In genomic region chr7:128909605-128910568, GRCh38 we compare ENCODE assay signal across 7 cellular contexts. TPM values are rescaled to one million over a fixed set of nuclear protein-coding genes. Genes with fewer than 3 reads are reported as not detected.
DNase-seq lines count a peak whose midpoint lies in the region; ATAC-seq and TF ChIP-seq lines count a peak whose summit lies in the region.

No MANE protein-coding gene starts in this region.

- no peak for DNase-seq in chondrocyte (ENCODE audit: low spot score)
- DNase-seq in kidney glomerular epithelial cell (lab: John Stamatoyannopoulos, UW): peak; percentile 61
- DNase-seq in tibial artery: peak in 1 of 2 donors; percentile 62
- DNase-seq in activated CD4-positive, alpha-beta T cell treated with anti-CD3 and anti-CD28 coated beads for 1 hour: no peak
- no peak for DNase-seq in head of caudate nucleus

- H3K27ac Mint-ChIP-seq in chondrocyte (ENCODE audit: unreplicated experiment): peak overlapping the region; percentile 9

- peaks cover 20% of the 10 kb centered on the region for H3K27me3 Mint-ChIP-seq in chondrocyte (ENCODE audit: low read depth)

- H3K36me3 Mint-ChIP-seq in chondrocyte (ENCODE audit: low read depth): no peaks in the 10 kb centered on the region

- H3K36me3 ChIP-seq in HUES48 (ENCODE audit: control insufficient read depth, insufficient read depth, low read length) (no peaks in the 10 kb centered on the region), tibial artery (no peaks in the 10 kb centered on the region)

- H3K4me3 Mint-ChIP-seq in chondrocyte (ENCODE audit: unreplicated experiment): peak overlapping the region; percentile 75

- H3K27ac ChIP-seq in HUES48 (ENCODE audit: low read depth, low read length) (peak overlapping the region; percentile 37), tibial artery (no peak overlapping the region)

- H3K4me3 ChIP-seq in HUES48 (ENCODE audit: low read depth, low read length) (peak overlapping the region; percentile 61), tibial artery (peak overlapping the region; percentile 27 to 35)

- ATAC-seq in GM21529 (IDR thresholded peaks at IDR 0.05; ENCODE audit: unreplicated experiment): no peak

- peaks cover 11% of the 10 kb centered on the region for H3K4me1 Mint-ChIP-seq in chondrocyte (ENCODE audit: low read depth)

- H3K9me3 ChIP-seq in HUES48 (ENCODE audit: control insufficient read depth, insufficient read depth, low read length): no peaks in the 10 kb centered on the region
- no peaks in the 10 kb centered on the region for H3K9me3 ChIP-seq in tibial artery

- peaks cover 18% of the 10 kb centered on the region for H3K4me1 ChIP-seq in HUES48 (ENCODE audit: control insufficient read depth, insufficient read depth, low read length)
- H3K4me1 ChIP-seq in tibial artery: peaks cover 0 to 20% (median 12%) of the 10 kb centered on the region in 4 donors

- TF ChIP-seq CTCF in chondrocyte (IDR thresholded peaks at IDR 0.05) (no peak), tibial artery (IDR thresholded peaks at IDR 0.05) (no peak)

- no peaks in the 10 kb centered on the region for H3K9me3 Mint-ChIP-seq in chondrocyte (ENCODE audit: low read depth)

- no peak overlapping the region for H3K9ac ChIP-seq in HUES48 (ENCODE audit: low read depth, low read length)

- H3K27me3 ChIP-seq in HUES48 (ENCODE audit: control insufficient read depth, insufficient read depth, low read length) (peaks cover 53% of the 10 kb centered on the region), tibial artery (peaks cover 0 to 60% of the 10 kb centered on the region in 2 donors)

- intact Hi-C loops in tibial artery (cut with DNase I; ENCODE audit: low total_unique reads) (loop anchor here (10.0 kb wide), 1 partner anchor 185 kb away; no protein-coding TSS in a partner anchor), head of caudate nucleus (cut with DNase I) (loop anchor here (10.0 kb wide), 1 partner anchor 185 kb away; no protein-coding TSS in a partner anchor)

RNA-seq across cellular contexts. Expression of gene KCP, which starts 0.6 kb away (rescaled TPM):
- total RNA-seq in chondrocyte: 1.3 to 1.5 TPM in 2 of 3 replicates, not detected in the other

RNA-seq across cellular contexts. Expression of gene IRF5, which starts 27.8 kb away (rescaled TPM):
- 0.26 to 0.53 TPM (median 0.37 TPM) in 3 replicates for total RNA-seq in chondrocyte

RNA-seq across cellular contexts. Expression of gene ATP6V1F, which starts 47.2 kb away (rescaled TPM):
- 139 to 162 TPM (median 154 TPM) in 3 replicates for total RNA-seq in chondrocyte
